1 cellular context compared by ENCODE assay signal in the genomic region with DNA sequence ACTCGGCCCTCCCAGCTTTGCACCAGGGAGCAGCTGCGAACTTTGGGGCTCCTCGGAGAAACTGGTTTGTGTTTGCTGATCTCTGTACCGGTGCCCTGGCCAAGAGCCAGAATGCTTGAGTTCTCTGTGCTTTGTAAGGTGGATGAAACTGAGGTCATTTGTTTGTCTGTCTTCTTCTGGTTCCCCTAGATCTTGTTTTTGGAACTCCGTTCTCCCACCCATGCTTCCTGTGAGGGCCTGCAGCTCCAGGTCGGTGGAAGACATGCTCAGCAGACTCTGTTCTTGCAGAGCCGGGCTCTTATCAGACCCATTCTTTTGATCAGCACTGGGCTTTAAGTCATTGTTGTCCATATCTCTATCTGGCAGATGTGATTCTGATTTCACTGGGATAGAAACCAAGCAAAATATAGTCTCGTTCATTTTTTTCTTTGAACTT.
TF ChIP-seq lines count a peak whose summit lies in the region.

No MANE protein-coding gene starts in this region.

TF ChIP-seq in K562, 482 proteins besides CTCF, POLR2A, EP300 and RAD21 (continued from another document):
- TF ChIP-seq, protein P1, sequence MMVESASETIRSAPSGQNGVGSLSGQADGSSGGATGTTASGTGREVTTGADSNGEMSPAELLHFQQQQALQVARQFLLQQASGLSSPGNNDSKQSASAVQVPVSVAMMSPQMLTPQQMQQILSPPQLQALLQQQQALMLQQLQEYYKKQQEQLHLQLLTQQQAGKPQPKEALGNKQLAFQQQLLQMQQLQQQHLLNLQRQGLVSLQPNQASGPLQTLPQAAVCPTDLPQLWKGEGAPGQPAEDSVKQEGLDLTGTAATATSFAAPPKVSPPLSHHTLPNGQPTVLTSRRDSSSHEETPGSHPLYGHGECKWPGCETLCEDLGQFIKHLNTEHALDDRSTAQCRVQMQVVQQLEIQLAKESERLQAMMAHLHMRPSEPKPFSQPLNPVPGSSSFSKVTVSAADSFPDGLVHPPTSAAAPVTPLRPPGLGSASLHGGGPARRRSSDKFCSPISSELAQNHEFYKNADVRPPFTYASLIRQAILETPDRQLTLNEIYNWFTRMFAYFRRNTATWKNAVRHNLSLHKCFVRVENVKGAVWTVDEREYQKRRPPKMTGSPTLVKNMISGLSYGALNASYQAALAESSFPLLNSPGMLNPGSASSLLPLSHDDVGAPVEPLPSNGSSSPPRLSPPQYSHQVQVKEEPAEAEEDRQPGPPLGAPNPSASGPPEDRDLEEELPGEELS (CRISPR knock-in tag; IDR thresholded peaks at IDR 0.05; ENCODE audit: borderline replicate concordance), result no peak
- TF ChIP-seq BRCA1 (IDR thresholded peaks at IDR 0.05) (no peak), BRCA1 (CRISPR knock-in tag; IDR thresholded peaks at IDR 0.05) (no peak), ZNF644 (tag; IDR thresholded peaks at IDR 0.05; ENCODE audit: low read depth) (no peak), KDM1A (IDR thresholded peaks at IDR 0.05) (no peak), GTF2E2 (tag; IDR thresholded peaks at IDR 0.05) (no peak), SMARCE1 (IDR thresholded peaks at IDR 0.05) (no peak), SAP30 (IDR thresholded peaks at IDR 0.05; ENCODE audit: borderline replicate concordance, insufficient read depth, low read depth, low read length, poor library complexity, severe bottlenecking) (no peak), NFIC (IDR thresholded peaks at IDR 0.05) (peak; percentile 58)
- TF ChIP-seq, protein P2, sequence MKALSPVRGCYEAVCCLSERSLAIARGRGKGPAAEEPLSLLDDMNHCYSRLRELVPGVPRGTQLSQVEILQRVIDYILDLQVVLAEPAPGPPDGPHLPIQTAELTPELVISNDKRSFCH (CRISPR knock-in tag; IDR thresholded peaks at IDR 0.05), result no peak
- TF ChIP-seq, protein P2 (tag; IDR thresholded peaks at IDR 0.05), result no peak
- TF ChIP-seq, protein P3, sequence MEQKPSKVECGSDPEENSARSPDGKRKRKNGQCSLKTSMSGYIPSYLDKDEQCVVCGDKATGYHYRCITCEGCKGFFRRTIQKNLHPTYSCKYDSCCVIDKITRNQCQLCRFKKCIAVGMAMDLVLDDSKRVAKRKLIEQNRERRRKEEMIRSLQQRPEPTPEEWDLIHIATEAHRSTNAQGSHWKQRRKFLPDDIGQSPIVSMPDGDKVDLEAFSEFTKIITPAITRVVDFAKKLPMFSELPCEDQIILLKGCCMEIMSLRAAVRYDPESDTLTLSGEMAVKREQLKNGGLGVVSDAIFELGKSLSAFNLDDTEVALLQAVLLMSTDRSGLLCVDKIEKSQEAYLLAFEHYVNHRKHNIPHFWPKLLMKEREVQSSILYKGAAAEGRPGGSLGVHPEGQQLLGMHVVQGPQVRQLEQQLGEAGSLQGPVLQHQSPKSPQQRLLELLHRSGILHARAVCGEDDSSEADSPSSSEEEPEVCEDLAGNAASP (IDR thresholded peaks at IDR 0.05), result no peak
